ENCODE assay signal across 16 cellular contexts in the genomic region with DNA sequence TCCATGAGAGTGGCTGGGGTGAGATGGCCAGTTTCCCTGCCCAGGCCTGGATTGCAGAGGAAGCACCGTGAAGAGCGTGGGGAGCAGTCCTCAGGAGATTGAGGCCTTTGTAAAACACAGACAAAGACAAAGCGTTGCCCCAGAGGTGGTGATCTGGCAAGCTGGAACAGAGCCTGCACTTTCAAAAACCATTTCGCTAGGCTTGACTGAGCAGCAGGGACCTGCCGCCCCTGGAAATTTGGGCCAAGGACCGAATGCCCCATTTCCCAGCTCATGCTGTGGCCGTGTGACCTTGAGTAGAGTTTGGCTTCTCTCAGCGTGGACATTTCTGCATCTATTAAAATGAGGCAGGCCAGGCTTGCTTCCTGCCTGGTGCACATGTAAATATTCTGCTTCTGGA.
DNase-seq lines count a peak whose midpoint lies in the region; ATAC-seq, FAIRE-seq and TF ChIP-seq lines count a peak whose summit lies in the region.
"Had no signal": no experiment of that assay in that cellular context is flagged by ENCODE, and none has a peak within 500 bp of the region (broad histone marks: within the 10 kb centered on the region; RNA-seq: fewer than 3 reads in every experiment).

No MANE protein-coding gene starts in this region.

- H3K23me2 ChIP-seq in H1 (ENCODE audit: low read depth, low read length), result peaks cover 2% of the 10 kb centered on the region; the same call in 1 of the 2 replicates

- 64% methylated on average over 7 of the region's 8 CpGs; no CpG with 5 or more reads in 1 of the 2 experiments for WGBS in H1 (ENCODE audit: extremely low coverage in 1 of 2, insufficient coverage in 1 of 2, insufficient read length in 1 of 2, insufficient replicate concordance in 2 of 2, low coverage in 1 of 2, low lambda C conversion rate in 2 of 2, missing lambda C conversion rate in 1 of 2), 2 experiments
- 27% methylated on average over 5 of the region's 8 CpGs; no CpG with 5 or more reads in 1 of the 2 donors for WGBS in thyroid gland, 2 donors

- ATAC-seq in HG03565 (IDR thresholded peaks at IDR 0.05; ENCODE audit: unreplicated experiment), result no peak
- ATAC-seq: GM12878 had no signal

- peaks cover 6% of the 10 kb centered on the region for H3K4me1 Mint-ChIP-seq in neural progenitor cell

- H3K14ac ChIP-seq in H1 (ENCODE audit: insufficient read length), result no peak overlapping the region

- no peak overlapping the region for H3K9ac ChIP-seq in H1 (replicated peaks in 1 of 4; ENCODE audit: extremely low read depth in 1 of 4, low read depth in 3 of 4, low read length in 3 of 4)
- H3K9ac ChIP-seq in neural progenitor cell, result no peak overlapping the region
- H3K9ac ChIP-seq: GM23248 had no signal

- peak; percentile 58 for FAIRE-seq in H1 (lab: Jason Lieb, UNC)
- FAIRE-seq: GM12878 had no signal

- H3K36me3 ChIP-seq in H1 (ENCODE audit: control insufficient read depth in 2 of 4, insufficient read depth in 4 of 4, low read length in 3 of 4) (no peaks in the 10 kb centered on the region), neural progenitor cell (no peaks in the 10 kb centered on the region), thyroid gland (no peaks in the 10 kb centered on the region)

- H3K79me1 ChIP-seq in H1 (ENCODE audit: low read depth, low read length), result no peaks in the 10 kb centered on the region

- H3F3A ChIP-seq in neural progenitor cell (ENCODE audit: low read depth), result peaks cover 8% of the 10 kb centered on the region

- H3K4me2 ChIP-seq in H1 (ENCODE audit: insufficient read depth in 1 of 2, low read depth in 2 of 2, low read length in 2 of 2) (no peak overlapping the region), neural progenitor cell (peak overlapping the region; percentile 2)

- no peak overlapping the region for H4K91ac ChIP-seq in H1 (replicated peaks; ENCODE audit: insufficient read length, low read length)

- no peak overlapping the region for H2BK20ac ChIP-seq in H1 (ENCODE audit: low read length)

- H3K36me3 Mint-ChIP-seq in neural progenitor cell, result no peaks in the 10 kb centered on the region

- no peak overlapping the region for H3K56ac ChIP-seq in H1 (replicated peaks; ENCODE audit: insufficient read length, low read depth, low read length)

- H2AFZ ChIP-seq in H1 (ENCODE audit: low read length) (no peak overlapping the region), neural progenitor cell (replicated peaks) (peak overlapping the region; percentile 93)
- H2AFZ ChIP-seq: GM23248 had no signal

- H4K20me1 ChIP-seq in H1 (replicated peaks in 1 of 2; ENCODE audit: control insufficient read depth in 1 of 2, insufficient read depth in 2 of 2, low read length in 2 of 2) (no peaks in the 10 kb centered on the region), neural progenitor cell (ENCODE audit: low read depth) (no peaks in the 10 kb centered on the region)

- no peaks in the 10 kb centered on the region; a peak in 1 of 7 replicates for H3K4me1 ChIP-seq in H1 (replicated peaks in 1 of 4; ENCODE audit: control insufficient read depth in 3 of 4, insufficient read depth in 4 of 4, low read length in 3 of 4)
- H3K4me1 ChIP-seq in neural progenitor cell, result peaks cover 18% of the 10 kb centered on the region
- peaks cover 0 to 8% of the 10 kb centered on the region in 2 donors for H3K4me1 ChIP-seq in thyroid gland

- no peak overlapping the region for H3K23ac ChIP-seq in H1 (ENCODE audit: insufficient read length)

- H4K8ac ChIP-seq in H1 (ENCODE audit: extremely low read depth, insufficient read depth, low read length), result no peak overlapping the region

- TF ChIP-seq RAD21 in H1 (IDR thresholded peaks at IDR 0.05 in 1 of 2, conservative IDR thresholded peaks at IDR 0.05 in 1 of 2; ENCODE audit: low read depth in 2 of 2, low read length in 2 of 2), result no peak

- no peak overlapping the region for H4K5ac ChIP-seq in H1 (ENCODE audit: insufficient read length, low read depth, low read length)

- TF ChIP-seq CTCF in H1 (IDR thresholded peaks at IDR 0.05; ENCODE audit: control extremely low read depth in 1 of 3, insufficient read depth in 1 of 3, low read depth in 1 of 3, low read length in 3 of 3) (no peak), neural progenitor cell (IDR thresholded peaks at IDR 0.05) (no peak), thyroid gland (IDR thresholded peaks at IDR 0.05) (no peak)

- no peak overlapping the region; the same call in 1 of the 2 replicates for H2BK5ac ChIP-seq in H1 (ENCODE audit: low read depth, low read length)

- H3K4ac ChIP-seq in H1 (replicated peaks; ENCODE audit: insufficient read length, low read depth, low read length), result no peak overlapping the region

- H2BK120ac ChIP-seq in H1 (replicated peaks; ENCODE audit: low read depth, low read length), result peak overlapping the region; percentile 33

- peaks cover 12% of the 10 kb centered on the region for H3K9me3 Mint-ChIP-seq in neural progenitor cell
- H3K9me3 Mint-ChIP-seq: CD4-positive, alpha-beta T cell had no signal

- no peaks in the 10 kb centered on the region for H3K9me3 ChIP-seq in H1 (ENCODE audit: insufficient read depth in 2 of 2, low read depth in 1 of 2, low read length in 1 of 2)
- no peaks in the 10 kb centered on the region for H3K9me3 ChIP-seq in neural progenitor cell (ENCODE audit: low read depth)
- no peaks in the 10 kb centered on the region for H3K9me3 ChIP-seq in thyroid gland

- CTCF ChIA-PET in H1 (lab: Charles Lee; ENCODE audit: partially characterized antibody), result no interaction called here

- intact Hi-C loops in thyroid gland (cut with DNase I), result no loop called here

- H3K4me3 Mint-ChIP-seq in neural progenitor cell, result no peak overlapping the region
- H3K4me3 Mint-ChIP-seq: CD4-positive, alpha-beta T cell had no signal

- no peak overlapping the region for H2AK5ac ChIP-seq in H1 (ENCODE audit: low read depth, low read length)

- no peak overlapping the region for H2BK15ac ChIP-seq in H1 (ENCODE audit: low read length)

- no peak for TF ChIP-seq EP300 in H1 (IDR thresholded peaks at IDR 0.05; ENCODE audit: borderline replicate concordance in 1 of 2, low read depth in 2 of 2, low read length in 2 of 2)

- peak overlapping the region; percentile 53 for H3K27ac Mint-ChIP-seq in neural progenitor cell
- H3K27ac Mint-ChIP-seq: CD4-positive, alpha-beta T cell had no signal

- no peak overlapping the region for H3K18ac ChIP-seq in H1 (ENCODE audit: extremely low read depth, low read length)

- no peaks in the 10 kb centered on the region for H3K79me2 ChIP-seq in H1 (ENCODE audit: control insufficient read depth in 1 of 2, insufficient read depth in 2 of 2, low read length in 2 of 2)
- H3K79me2 ChIP-seq in neural progenitor cell (ENCODE audit: low read depth), result no peaks in the 10 kb centered on the region

- TF ChIP-seq POLR2A in H1 (IDR thresholded peaks at IDR 0.05; ENCODE audit: control extremely low read depth in 1 of 2, low read depth in 2 of 2, low read length in 2 of 2) (no peak), thyroid gland (IDR thresholded peaks at IDR 0.05) (no peak)

- H3K27me3 ChIP-seq in H1 (replicated peaks in 1 of 4; ENCODE audit: control insufficient read depth in 3 of 4, extremely low read depth in 1 of 4, insufficient read depth in 3 of 4, low read length in 3 of 4) (no peaks in the 10 kb centered on the region), neural progenitor cell (no peaks in the 10 kb centered on the region), thyroid gland (no peaks in the 10 kb centered on the region)

- peak; percentile 35 for DNase-seq in activated CD8-positive, alpha-beta memory T cell treated with anti-CD3 and anti-CD28 coated beads for 24 hours
- no peak for DNase-seq in activated CD8-positive, alpha-beta memory T cell treated with anti-CD3 and anti-CD28 coated beads, Interleukin-2, amount 50 U/mL, for 48 hours
- DNase-seq in H1 (ENCODE audit: low read depth in 1 of 2, low spot score in 2 of 2), result no peak
- DNase-seq in neural progenitor cell (ENCODE audit: low spot score), result peak; percentile 18
- DNase-seq in thyroid gland, result peak; percentile 48 to 51
- no peak for DNase-seq in AG08395 (ENCODE audit: low spot score)
- DNase-seq in inferior parietal cortex (ENCODE audit: extremely low spot score), result no peak
- DNase-seq: 8988T; Calu3; CD4-positive, alpha-beta T cell; DMS 273 treated with DMSO at 0.1 percent for 48 hours; GM23248; H7; IMR-90 had no signal

- POLR2A ChIA-PET in H1 (lab: Charles Lee; ENCODE audit: partially characterized antibody), result no interaction called here

- peaks cover 14% of the 10 kb centered on the region for H3K27me3 Mint-ChIP-seq in neural progenitor cell (ENCODE audit: insufficient read depth, low read depth)
- H3K27me3 Mint-ChIP-seq: CD4-positive, alpha-beta T cell had no signal

- H3K27ac ChIP-seq in H1 (ENCODE audit: low read depth, low read length) (no peak overlapping the region), neural progenitor cell (no peak overlapping the region), thyroid gland (peak overlapping the region in 1 of 3 donors; percentile 24)
- H3K27ac ChIP-seq: GM23248 had no signal

- no peak overlapping the region for H3K4me3 ChIP-seq in H1 (ENCODE audit: extremely low read depth in 1 of 4, insufficient read depth in 2 of 4, low read depth in 3 of 4, low read length in 4 of 4)
- H3K4me3 ChIP-seq in neural progenitor cell, result no peak overlapping the region
- H3K4me3 ChIP-seq in thyroid gland (replicated peaks in 1 of 3), result no peak overlapping the region
- H3K4me3 ChIP-seq: GM12878, GM23248 had no signal

- no peak overlapping the region for H2BK12ac ChIP-seq in H1 (ENCODE audit: low read depth, low read length)

TF ChIP-seq in H1, 55 proteins besides CTCF, POLR2A, EP300 and RAD21:
- no peak for TF ChIP-seq CBX8 (IDR thresholded peaks at IDR 0.05; ENCODE audit: borderline replicate concordance, low read depth, low read length)

Comparison
In these comparisons a context has a peak if more than half of its experiments do, and no peak if none do; other contexts are left out.
1. DNase-seq: peak in activated CD8-positive, alpha-beta memory T cell treated with anti-CD3 and anti-CD28 coated beads for 24 hours (single experiment), neural progenitor cell (single experiment) and thyroid gland (2 of 2); none in activated CD8-positive, alpha-beta memory T cell treated with anti-CD3 and anti-CD28 coated beads, Interleukin-2, amount 50 U/mL, for 48 hours (single experiment), H1 (0 of 2), AG08395 (single experiment) and inferior parietal cortex (single experiment).